ENCODE assay signal across 2 cellular contexts in genomic region chrX:10582945-10583344, GRCh38.
TF ChIP-seq lines count a peak whose summit lies in the region.

No MANE protein-coding gene starts in this region.

TF ChIP-seq in IMR-90, 13 proteins besides CTCF, POLR2A, EP300 and RAD21:
- TF ChIP-seq CEBPB (IDR thresholded peaks at IDR 0.05; ENCODE audit: low read depth, low read length) (no peak), MXI1 (IDR thresholded peaks at IDR 0.05; ENCODE audit: borderline replicate concordance, low read depth, low read length) (no peak), CHD1 (IDR thresholded peaks at IDR 0.05; ENCODE audit: low read depth, low read length) (no peak), NFE2L2 (IDR thresholded peaks at IDR 0.05; ENCODE audit: low read depth, low read length) (no peak), MAZ (IDR thresholded peaks at IDR 0.05; ENCODE audit: borderline replicate concordance, low read depth, low read length) (no peak)

TF ChIP-seq in K562, 482 proteins besides CTCF, POLR2A, EP300 and RAD21:
- TF ChIP-seq ZNF316 (IDR thresholded peaks at IDR 0.05) (peak; percentile 60), TRIM24 (IDR thresholded peaks at IDR 0.05) (peak in 1 of 2 experiments; percentile 15; a peak in 1 of 4 replicates), ZBTB2 (IDR thresholded peaks at IDR 0.05) (no peak), SIX5 (IDR thresholded peaks at IDR 0.05; ENCODE audit: borderline replicate concordance in 1 of 2, insufficient read depth in 1 of 2, low read depth in 1 of 2, low read length in 2 of 2) (no peak)
TF ChIP-seq in K562: peak in this region for 2.
